11 cellular contexts compared by ENCODE assay signal in the genomic region with DNA sequence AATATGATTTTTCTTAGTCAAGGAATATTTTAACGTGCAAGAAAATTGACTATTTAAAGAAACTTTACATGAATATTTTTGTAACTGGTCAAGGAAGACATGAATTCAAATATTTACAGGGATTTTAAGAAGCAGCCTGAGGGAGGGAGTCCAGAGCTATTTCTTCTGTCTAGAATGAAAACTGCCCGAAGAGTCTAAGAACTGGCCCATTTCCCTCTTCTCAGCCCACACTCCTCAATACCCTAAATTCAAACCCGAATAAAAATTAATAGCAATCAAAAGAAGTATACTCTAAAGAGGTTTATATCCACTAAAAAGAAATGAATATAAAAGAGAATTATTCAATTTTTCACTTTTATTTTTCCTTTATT. TPM values are rescaled to one million over a fixed set of nuclear protein-coding genes. Genes with fewer than 3 reads are reported as not detected.
A peak's percentile ranks its signal among the peaks of the same experiment; 100 is the strongest.
DNase-seq lines count a peak whose midpoint lies in the region; ATAC-seq lines count a peak whose summit lies in the region.
"Had no signal": no experiment of that assay in that cellular context is flagged by ENCODE, and none has a peak within 500 bp of the region (broad histone marks: within the 10 kb centered on the region; RNA-seq: fewer than 3 reads in every experiment).

No MANE protein-coding gene starts in this region.

- no peaks in the 10 kb centered on the region for H3K9me3 Mint-ChIP-seq in activated CD4-positive, alpha-beta memory T cell treated with anti-CD3 and anti-CD28 coated beads, Interleukin-2, amount 10 ng/mL, durations not matched to agents 7 days and 5 days

- no peak overlapping the region for H3K4me2 ChIP-seq in GM23248 (ENCODE audit: unreplicated experiment)

- POLR2A ChIA-PET in activated CD4-positive, alpha-beta memory T cell treated with anti-CD3 and anti-CD28 coated beads, Interleukin-2, amount 10 ng/mL, durations not matched to agents 7 days and 5 days (lab: Charles Lee), result interaction anchor here (0.7 to 27.5 kb wide), 9 partner anchors 1 to 44 kb away, joined by 3 to 1351 read pairs (median 8); partner anchors contain the start of genes ANKRD12 and NDUFV2

- no peak overlapping the region for H3K9ac ChIP-seq in GM23248

- peak overlapping the region; percentile 68; the same call in 1 of the 2 replicates for H2AFZ ChIP-seq in GM23248
- peak overlapping the region; percentile 69 for H2AFZ ChIP-seq in neuron (ENCODE audit: low read depth, low read length)

- peak overlapping the region; percentile 62 for H3K4me3 Mint-ChIP-seq in activated CD4-positive, alpha-beta memory T cell treated with anti-CD3 and anti-CD28 coated beads, Interleukin-2, amount 10 ng/mL, durations not matched to agents 7 days and 5 days

- no peaks in the 10 kb centered on the region for H3K27me3 ChIP-seq in GM23248 (replicated peaks; ENCODE audit: insufficient read depth)
- no peaks in the 10 kb centered on the region for H3K27me3 ChIP-seq in neuron (ENCODE audit: insufficient read depth, low read length)
- H3K27me3 ChIP-seq: heart left ventricle had no signal

- H3K9me3 ChIP-seq in GM23248 (ENCODE audit: low read depth) (no peaks in the 10 kb centered on the region), neuron (ENCODE audit: low read length) (no peaks in the 10 kb centered on the region)
- H3K9me3 ChIP-seq: heart left ventricle had no signal

- H3K9me2 ChIP-seq in GM23248 (ENCODE audit: insufficient read depth), result no peaks in the 10 kb centered on the region

- in situ Hi-C loops in GM23248 (cut with MboI), result no loop called here

- CTCF ChIA-PET in activated CD4-positive, alpha-beta memory T cell treated with anti-CD3 and anti-CD28 coated beads, Interleukin-2, amount 10 ng/mL, durations not matched to agents 7 days and 5 days (lab: Charles Lee), result interaction anchor here (1.0 to 4.7 kb wide), 2 partner anchors 13 to 14 kb away, joined by 4 to 19 read pairs; no protein-coding TSS in a partner anchor

- DNase-seq in GM23248 (no peak), NCI-H2081 (lab: John Stamatoyannopoulos, UW) (no peak), mesenteric fat pad (ENCODE audit: low spot score) (no peak)
- no peak for DNase-seq in activated CD4-positive, alpha-beta memory T cell treated with anti-CD3 and anti-CD28 coated beads, Interleukin-2, amount 10 ng/mL, durations not matched to agents 7 days and 5 days
- DNase-seq: DMS153, heart left ventricle, KBM-7 had no signal

- no peak overlapping the region for H3K27ac ChIP-seq in GM23248

- peak overlapping the region; percentile 98 for H3K27ac Mint-ChIP-seq in activated CD4-positive, alpha-beta memory T cell treated with anti-CD3 and anti-CD28 coated beads, Interleukin-2, amount 10 ng/mL, durations not matched to agents 7 days and 5 days

- H3K4me1 Mint-ChIP-seq in activated CD4-positive, alpha-beta memory T cell treated with anti-CD3 and anti-CD28 coated beads, Interleukin-2, amount 10 ng/mL, durations not matched to agents 7 days and 5 days, result peaks cover 70% of the 10 kb centered on the region

- H3K36me3 ChIP-seq in GM23248 (ENCODE audit: low read depth) (no peaks in the 10 kb centered on the region), neuron (ENCODE audit: insufficient read depth, low read length) (no peaks in the 10 kb centered on the region)
- H3K36me3 ChIP-seq: heart left ventricle had no signal

- H3F3A ChIP-seq in GM23248 (ENCODE audit: insufficient read depth), result peaks cover 11% of the 10 kb centered on the region

- H3K79me2 ChIP-seq in GM23248 (ENCODE audit: insufficient read depth), result no peaks in the 10 kb centered on the region

- no peaks in the 10 kb centered on the region for H3K27me3 Mint-ChIP-seq in activated CD4-positive, alpha-beta memory T cell treated with anti-CD3 and anti-CD28 coated beads, Interleukin-2, amount 10 ng/mL, durations not matched to agents 7 days and 5 days

- no peak overlapping the region for H3K4me3 ChIP-seq in GM23248
- H3K4me3 ChIP-seq in neuron (ENCODE audit: low read length), result no peak overlapping the region
- H3K4me3 ChIP-seq: lung had no signal

- ATAC-seq in GM18517 (IDR thresholded peaks at IDR 0.05; ENCODE audit: unreplicated experiment) (peak; percentile 10), HG02610 (IDR thresholded peaks at IDR 0.05; ENCODE audit: unreplicated experiment) (no peak)
- ATAC-seq: heart left ventricle had no signal

- peaks cover 9% of the 10 kb centered on the region for H3K36me3 Mint-ChIP-seq in activated CD4-positive, alpha-beta memory T cell treated with anti-CD3 and anti-CD28 coated beads, Interleukin-2, amount 10 ng/mL, durations not matched to agents 7 days and 5 days (ENCODE audit: low read depth)

- H3K4me1 ChIP-seq in GM23248 (ENCODE audit: insufficient read depth), result peaks cover 23% of the 10 kb centered on the region
- H3K4me1 ChIP-seq in neuron (ENCODE audit: insufficient read depth, low read length), result peaks cover 25% of the 10 kb centered on the region

- no peaks in the 10 kb centered on the region for H4K20me1 ChIP-seq in GM23248 (ENCODE audit: insufficient read depth)

- 73 to 86% methylated on average over 3 of the region's 3 CpGs for WGBS in GM23248 (ENCODE audit: low coverage in 1 of 2, low lambda C conversion rate in 2 of 2, missing lambda C conversion rate in 2 of 2), 2 experiments

RNA-seq across cellular contexts. Expression of gene NDUFV2, which starts 6.5 kb away (rescaled TPM):
- total RNA-seq in GM23248 (2014; rRNA removed; shearing (Covaris generic)), result 80.7 and 99.5 TPM in 2 replicates
- polyA plus RNA-seq in GM23248 (2016; fragmentation: Nextera tagmentation; extraction: Ambion mirVana), result 205 and 208 TPM in 2 replicates
- total RNA-seq in activated CD4-positive, alpha-beta memory T cell treated with anti-CD3 and anti-CD28 coated beads, Interleukin-2, amount 10 ng/mL, durations not matched to agents 7 days and 5 days, result 100 to 1,000 TPM; 288 to 295 TPM
- total RNA-seq in mesenteric fat pad, result 138 TPM

RNA-seq across cellular contexts. Expression of gene ANKRD12, which starts 40.6 kb away (rescaled TPM):
- total RNA-seq in GM23248 (2014; rRNA removed; shearing (Covaris generic)), result 16.5 and 29.6 TPM in 2 replicates
- polyA plus RNA-seq in GM23248 (2016; fragmentation: Nextera tagmentation; extraction: Ambion mirVana), result 30.4 and 34.8 TPM in 2 replicates
- 100 to 1,000 TPM; 103 to 111 TPM for total RNA-seq in activated CD4-positive, alpha-beta memory T cell treated with anti-CD3 and anti-CD28 coated beads, Interleukin-2, amount 10 ng/mL, durations not matched to agents 7 days and 5 days
- total RNA-seq in mesenteric fat pad, result 65.8 TPM
